8 cellular contexts compared by ENCODE assay signal in genomic region chr20:48933017-48933766, GRCh38. TPM values are rescaled to one million over a fixed set of nuclear protein-coding genes. Genes with fewer than 3 reads are reported as not detected.
DNase-seq lines count a peak whose midpoint lies in the region; ATAC-seq, FAIRE-seq and TF ChIP-seq lines count a peak whose summit lies in the region.

No MANE protein-coding gene starts in this region.

- H4K91ac ChIP-seq in trophoblast cell (ENCODE audit: low read depth, low read length) = no peak overlapping the region

- H3K9ac ChIP-seq in GM23248 (no peak overlapping the region), trophoblast cell (ENCODE audit: low read length) (no peak overlapping the region)

- H2BK5ac ChIP-seq in trophoblast cell (ENCODE audit: low read depth, low read length, poor library complexity) = no peak overlapping the region

- ATAC-seq in esophagus mucosa (peak; percentile 24), HG02981 (IDR thresholded peaks at IDR 0.05; ENCODE audit: unreplicated experiment) (no peak), HG03460 (IDR thresholded peaks at IDR 0.05; ENCODE audit: unreplicated experiment) (no peak), HG03354 (IDR thresholded peaks at IDR 0.05; ENCODE audit: poor library complexity, severe bottlenecking, unreplicated experiment) (no peak)

- H4K12ac ChIP-seq in trophoblast cell (ENCODE audit: low read depth, low read length) = no peak overlapping the region

- H3K79me1 ChIP-seq in trophoblast cell (ENCODE audit: low read length) = no peaks in the 10 kb centered on the region

- H3K4ac ChIP-seq in trophoblast cell (ENCODE audit: low read depth, low read length) = peak overlapping the region; percentile 28

- H4K8ac ChIP-seq in trophoblast cell (ENCODE audit: low read depth, low read length) = no peak overlapping the region

- H2AFZ ChIP-seq in GM23248 = no peak overlapping the region
- H2AFZ ChIP-seq in trophoblast cell (ENCODE audit: insufficient read depth, low read length, poor library complexity) = no peak overlapping the region

- no peak overlapping the region for H3K23ac ChIP-seq in trophoblast cell (ENCODE audit: low read length)

- H3K9me2 ChIP-seq in GM23248 (ENCODE audit: insufficient read depth) = no peaks in the 10 kb centered on the region

- FAIRE-seq in H54 (lab: Jason Lieb, UNC) = no peak

- peak overlapping the region; percentile 14 for H3K14ac ChIP-seq in trophoblast cell (ENCODE audit: low read length)

- H3K36me3 ChIP-seq in GM23248 (ENCODE audit: low read depth) = no peaks in the 10 kb centered on the region
- H3K36me3 ChIP-seq in trophoblast cell (ENCODE audit: control insufficient read depth in 1 of 2, insufficient read depth in 2 of 2, low read length in 2 of 2) = no peaks in the 10 kb centered on the region

- no peak for TF ChIP-seq POLR2A in H54 (IDR thresholded peaks at IDR 0.05; ENCODE audit: low read depth, low read length)

- H2BK120ac ChIP-seq in trophoblast cell (ENCODE audit: insufficient read depth, low read length, poor library complexity) = no peak overlapping the region

- H3K18ac ChIP-seq in trophoblast cell (ENCODE audit: low read length) = peak overlapping the region; percentile 34

- DNase-seq in GM23248 = no peak
- peak; percentile 100 for DNase-seq in NCI-H2171 treated with DMSO at 0.1 percent for 48 hours (lab: John Stamatoyannopoulos, UW)
- DNase-seq in trophoblast cell = no peak
- DNase-seq in H54 (ENCODE audit: insufficient read length, low spot score) = no peak

- H3K4me2 ChIP-seq in GM23248 (ENCODE audit: unreplicated experiment) = peak overlapping the region; percentile 9
- no peak overlapping the region for H3K4me2 ChIP-seq in trophoblast cell (ENCODE audit: low read length)

- H2BK12ac ChIP-seq in trophoblast cell (ENCODE audit: low read length) = no peak overlapping the region

- H3K27me3 ChIP-seq in GM23248 (replicated peaks; ENCODE audit: insufficient read depth) (no peaks in the 10 kb centered on the region), trophoblast cell (ENCODE audit: insufficient read depth, low read length) (no peaks in the 10 kb centered on the region)

- no peak overlapping the region for H3K27ac ChIP-seq in GM23248
- no peak overlapping the region for H3K27ac ChIP-seq in trophoblast cell (ENCODE audit: low read depth, low read length)

- no peak overlapping the region for H2AK5ac ChIP-seq in trophoblast cell (ENCODE audit: low read length)

- H3K4me3 ChIP-seq in GM23248 (no peak overlapping the region), trophoblast cell (ENCODE audit: low read depth, low read length) (no peak overlapping the region)

- WGBS in GM23248 (ENCODE audit: low coverage in 1 of 2, low lambda C conversion rate in 2 of 2, missing lambda C conversion rate in 2 of 2), 2 experiments = 91 to 92% methylated on average over 15 of the region's 15 CpGs
- WGBS in trophoblast cell (ENCODE audit: extremely low coverage, insufficient coverage, insufficient read length) = no CpG with 5 or more reads among the region's 15 CpGs

- H3K79me2 ChIP-seq in GM23248 (ENCODE audit: insufficient read depth) = peaks cover 86% of the 10 kb centered on the region
- peaks cover 1% of the 10 kb centered on the region for H3K79me2 ChIP-seq in trophoblast cell (ENCODE audit: control insufficient read depth, insufficient read depth, low read length, poor library complexity)

- H3K4me1 ChIP-seq in GM23248 (ENCODE audit: insufficient read depth) (peaks cover 46% of the 10 kb centered on the region), trophoblast cell (ENCODE audit: control insufficient read depth in 1 of 2, insufficient read depth in 2 of 2, low read length in 2 of 2) (peaks cover 10 to 18% of the 10 kb centered on the region in 2 experiments)

- 0 out of 2 replicates have a peak, but pooled peaks cover 8% of the 10 kb centered on the region for H4K20me1 ChIP-seq in GM23248 (ENCODE audit: insufficient read depth)

- in situ Hi-C loops in GM23248 (cut with MboI) = no loop called here

- H3K9me3 ChIP-seq in GM23248 (ENCODE audit: low read depth) = no peaks in the 10 kb centered on the region
- no peaks in the 10 kb centered on the region for H3K9me3 ChIP-seq in trophoblast cell (ENCODE audit: insufficient read depth, low read depth, low read length)

- H3F3A ChIP-seq in GM23248 (ENCODE audit: insufficient read depth) = peaks cover 12% of the 10 kb centered on the region

RNA-seq across cellular contexts. Expression of gene ARFGEF2, which starts 11.7 kb away (rescaled TPM):
- 30.6 and 31.1 TPM in 2 replicates for total RNA-seq in GM23248 (2014; rRNA removed; shearing (Covaris generic))
- 7.0 TPM in 2 replicates for polyA plus RNA-seq in GM23248 (2016; fragmentation: Nextera tagmentation; extraction: Ambion mirVana)
- 22.6 TPM for total RNA-seq in esophagus mucosa
- polyA plus RNA-seq in trophoblast cell (2013) = 11.8 and 12.1 TPM in 2 replicates
